Comparison of ENCODE assay signal across 10 cellular contexts in the genomic region with DNA sequence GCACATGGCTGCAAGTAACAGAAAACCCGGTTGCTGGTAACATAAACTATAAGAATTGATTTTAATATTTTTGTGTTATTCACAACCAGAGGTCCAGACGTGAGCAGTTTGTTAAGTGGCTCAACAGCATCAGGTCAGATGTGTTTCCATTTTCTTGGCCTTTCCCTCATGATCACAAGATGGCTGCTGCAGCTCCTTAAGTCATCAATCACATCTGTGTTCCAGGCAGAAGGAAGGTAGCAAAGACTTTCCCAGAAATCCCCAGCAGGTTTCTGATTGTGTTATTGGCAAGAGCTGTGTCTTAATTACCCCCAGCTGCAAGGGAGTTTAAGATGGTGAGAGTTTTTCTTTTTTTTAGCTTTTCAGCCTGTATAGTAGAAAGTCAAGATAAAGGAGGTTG. TPM values are rescaled to one million over a fixed set of nuclear protein-coding genes. Genes with fewer than 3 reads are reported as not detected.
"Had no signal": no experiment of that assay in that cellular context is flagged by ENCODE, and none has a peak within 500 bp of the region (broad histone marks: within the 10 kb centered on the region; RNA-seq: fewer than 3 reads in every experiment).

No MANE protein-coding gene starts in this region.

- H3K4me3 ChIP-seq: GM23248 had no signal

- H3K9me3 Mint-ChIP-seq: H9 had no signal

- H3K27ac ChIP-seq: GM23248, KMS-11 had no signal

- H2AFZ ChIP-seq: GM23248 had no signal

- DNase-seq: GM23248, GOT3, HCEC 1CT, IMR-90, Karpas-422, KBM-7 had no signal

- H3K4me3 Mint-ChIP-seq: H9 had no signal

- H3K4me2 ChIP-seq: KMS-11 had no signal

- H3K9ac ChIP-seq: GM23248, KMS-11 had no signal

- H3K27ac Mint-ChIP-seq: H9 had no signal

- FAIRE-seq: H54 had no signal

RNA-seq across cellular contexts. Expression of a gene that starts 40.4 kb away (rescaled TPM):
- total RNA-seq: GM23248, H9, HT-29, IMR-90 had no signal
- polyA plus RNA-seq: GM23248, IMR-90 had no signal
